18 cellular contexts compared by ENCODE assay signal in the genomic region with DNA sequence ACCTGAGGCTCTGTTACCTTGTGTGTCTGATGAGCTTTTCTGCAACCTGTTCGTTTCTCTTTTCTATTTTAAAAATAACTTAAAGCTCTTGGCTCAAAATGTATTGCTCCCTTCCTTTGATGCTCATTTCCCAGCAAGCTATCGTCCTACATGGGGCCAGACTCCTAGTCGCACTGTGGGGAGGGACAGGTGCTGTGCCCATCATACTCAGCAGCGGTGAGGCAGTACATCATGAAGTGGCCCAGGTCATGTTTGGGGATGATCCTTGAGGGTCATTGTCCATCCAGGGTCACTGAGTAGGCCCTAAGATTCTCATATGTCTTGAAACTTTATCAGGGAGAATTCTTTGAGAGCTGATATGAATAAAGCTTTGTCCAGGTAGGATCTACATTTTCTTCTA. TPM values are rescaled to one million over a fixed set of nuclear protein-coding genes. Genes with fewer than 3 reads are reported as not detected.
A peak's percentile ranks its signal among the peaks of the same experiment; 100 is the strongest.
DNase-seq lines count a peak whose midpoint lies in the region; ATAC-seq, FAIRE-seq and TF ChIP-seq lines count a peak whose summit lies in the region.
"Had no signal": no experiment of that assay in that cellular context is flagged by ENCODE, and none has a peak within 500 bp of the region (broad histone marks: within the 10 kb centered on the region; RNA-seq: fewer than 3 reads in every experiment).

No MANE protein-coding gene starts in this region.

- H3K4me3 ChIP-seq in K562, result no peak overlapping the region

- peaks cover 19% of the 10 kb centered on the region for H3K4me1 Mint-ChIP-seq in activated naive CD4-positive, alpha-beta T cell treated with anti-CD3 and anti-CD28 coated beads, Interleukin-2, amount 50 U/mL, for 24 hours

- 97% methylated on average over 4 of the region's 4 CpGs for WGBS in K562 (ENCODE audit: insufficient coverage, low coverage, missing lambda C conversion rate)

- no peak for TF ChIP-seq RAD21 in K562 (CRISPR knock-in tag; conservative IDR thresholded peaks at IDR 0.05 in 1 of 2, IDR thresholded peaks at IDR 0.05 in 1 of 2)

- no peaks in the 10 kb centered on the region; the same call in 1 of the 2 replicates for H4K20me1 ChIP-seq in K562 (replicated peaks; ENCODE audit: control insufficient read depth, insufficient read depth, low read length)

- H3K27me3 Mint-ChIP-seq in activated naive CD4-positive, alpha-beta T cell treated with anti-CD3 and anti-CD28 coated beads, Interleukin-2, amount 50 U/mL, for 24 hours, result no peaks in the 10 kb centered on the region

- CTCF ChIA-PET in K562 (lab: Yijun Ruan, JAX; ENCODE audit: low intra/inter-chr PET ratio), result no interaction called here

- H3K36me3 ChIP-seq in K562 (ENCODE audit: control insufficient read depth, insufficient read depth, low read length), result peaks cover 74% of the 10 kb centered on the region

- BruUV-seq in K562 (replicated peaks; lab: Mats Ljungman, UMichigan), result no TSS peak

- no peaks in the 10 kb centered on the region for H3K9me3 Mint-ChIP-seq in activated naive CD4-positive, alpha-beta T cell treated with anti-CD3 and anti-CD28 coated beads, Interleukin-2, amount 50 U/mL, for 24 hours

- TF ChIP-seq CTCF in K562 (IDR thresholded peaks at IDR 0.05 in 2 of 3, conservative IDR thresholded peaks at IDR 0.05 in 1 of 3; ENCODE audit: insufficient read depth in 2 of 3, low read depth in 1 of 3, low read length in 3 of 3) (no peak), omental fat pad (IDR thresholded peaks at IDR 0.05) (no peak)

- DNase-seq in activated naive CD4-positive, alpha-beta T cell (lab: John Stamatoyannopoulos, UW), result no peak
- no peak for DNase-seq in GM12891 (ENCODE audit: insufficient read length, low spot score)
- DNase-seq in K562 (ENCODE audit: extremely low read depth in 1 of 4, low spot score in 3 of 4), result no peak
- peak; percentile 22 for DNase-seq in posterior vena cava (ENCODE audit: low spot score)
- no peak for DNase-seq in omental fat pad (ENCODE audit: low spot score)
- no peak for DNase-seq in DMS79 (lab: John Stamatoyannopoulos, UW)
- DNase-seq: DMS53, HCEC 1CT, HFFc6, IMR-90 had no signal

- POLR2A ChIA-PET in K562 (lab: Yijun Ruan, JAX), result interaction anchor here (1.1 to 1.6 kb wide), 5 partner anchors 9 to 210 kb away, joined by 3 to 12 read pairs (median 4); no protein-coding TSS in a partner anchor

- in situ Hi-C loops in K562 (cut with MboI), result no loop called here

- no peak for ATAC-seq in K562
- ATAC-seq in omental fat pad (ENCODE audit: low FRiP score), result no peak
- ATAC-seq in HG03565 (IDR thresholded peaks at IDR 0.05; ENCODE audit: unreplicated experiment), result no peak

- no peak for TF ChIP-seq EP300 in K562 (IDR thresholded peaks at IDR 0.05; ENCODE audit: low read length)

- H3K9me3 ChIP-seq in K562 (replicated peaks; ENCODE audit: control insufficient read depth, insufficient read depth, low read depth, low read length), result no peaks in the 10 kb centered on the region

- no peak overlapping the region for H3K4me2 ChIP-seq in K562 (ENCODE audit: insufficient read depth, low read length)

- peaks cover 34% of the 10 kb centered on the region for H3K36me3 Mint-ChIP-seq in activated naive CD4-positive, alpha-beta T cell treated with anti-CD3 and anti-CD28 coated beads, Interleukin-2, amount 50 U/mL, for 24 hours

- H3K9me1 ChIP-seq in K562 (ENCODE audit: control insufficient read depth, insufficient read depth, low read length), result no peaks in the 10 kb centered on the region

- no peaks in the 10 kb centered on the region for H3K27me3 ChIP-seq in K562 (ENCODE audit: control insufficient read depth in 2 of 2, insufficient read depth in 2 of 2, low read length in 2 of 2)

- no peak overlapping the region for H2AFZ ChIP-seq in K562 (ENCODE audit: low read depth, low read length)

- no peak overlapping the region for H3K4me3 Mint-ChIP-seq in activated naive CD4-positive, alpha-beta T cell treated with anti-CD3 and anti-CD28 coated beads, Interleukin-2, amount 50 U/mL, for 24 hours
- H3K4me3 Mint-ChIP-seq: HFFc6 had no signal

- H3K27ac ChIP-seq in K562 (ENCODE audit: extremely low read depth, low read depth, low read length), result no peak overlapping the region
- H3K27ac ChIP-seq: 22Rv1 had no signal

- intact Hi-C loops in K562 (cut with micrococcal nuclease), result no loop called here
- intact Hi-C loops in posterior vena cava (cut with DNase I), result loop anchor here in 1 of 2 donors (10.0 kb wide), 1 partner anchor 1056 kb away; no protein-coding TSS in a partner anchor

- FAIRE-seq in GM12891 (lab: Jason Lieb, UNC), result no peak
- no peak for FAIRE-seq in K562 (lab: Jason Lieb, UNC)
- FAIRE-seq: GM19239 had no signal

- H3K4me1 ChIP-seq in K562 (replicated peaks in 1 of 2; ENCODE audit: control insufficient read depth in 2 of 2, insufficient read depth in 2 of 2, low read length in 2 of 2), result no peaks in the 10 kb centered on the region; a peak in 1 of 5 replicates

- no peak overlapping the region for H3K9ac ChIP-seq in K562 (ENCODE audit: insufficient read depth in 1 of 2, low read depth in 2 of 2, low read length in 2 of 2)

- no peaks in the 10 kb centered on the region for H3K79me2 ChIP-seq in K562 (ENCODE audit: control insufficient read depth, insufficient read depth, low read length)

- TF ChIP-seq POLR2A in GM12891 (IDR thresholded peaks at IDR 0.05; ENCODE audit: low read depth, low read length) (no peak), K562 (conservative IDR thresholded peaks at IDR 0.05) (0 out of 2 replicates have a peak, but pooled peaks have one; percentile 9)

- peak overlapping the region; percentile 53 for H3K27ac Mint-ChIP-seq in activated naive CD4-positive, alpha-beta T cell treated with anti-CD3 and anti-CD28 coated beads, Interleukin-2, amount 50 U/mL, for 24 hours
- H3K27ac Mint-ChIP-seq: HFFc6 had no signal

RNA-seq across cellular contexts. Expression of a gene that starts 41.1 kb away (rescaled TPM):
- 0.06 TPM for polyA plus RNA-seq in GM12891 (2012; ENCODE audit: low read depth, missing spikeins)
- total RNA-seq in K562 (2011; cell fraction: chromatin; rRNA removed; ENCODE audit: low replicate concordance), result not detected in 2 replicates
- not detected in 2 replicates for total RNA-seq in K562 (2011; cell fraction: nucleolus; rRNA removed)
- total RNA-seq in K562 (2011; cell fraction: nucleoplasm; rRNA removed), result not detected in 2 replicates
- not detected in 2 replicates for total RNA-seq in K562 (2014; rRNA removed)
- total RNA-seq in K562 (2014; rRNA removed; fragmentation: Illumina TruSeq; extraction: Trizol), result not detected in 2 replicates
- total RNA-seq in K562 (2015; rRNA removed; fragmentation: Illumina TruSeq; extraction: Trizol), result not detected in 2 replicates
- total RNA-seq in K562 (2021), result not detected in 2 replicates
- polyA plus RNA-seq in K562 (2011; rRNA removed), result not detected in 2 replicates
- not detected in 2 replicates for polyA plus RNA-seq in K562 (2011; cell fraction: cytosol; rRNA removed)
- polyA plus RNA-seq in K562 (2011; cell fraction: nucleus; rRNA removed), result not detected in 2 replicates
- not detected in 2 replicates for polyA plus RNA-seq in K562 (2012)
- polyA plus RNA-seq in K562 (2014; fragmentation: Illumina TruSeq; extraction: Trizol), result not detected in 2 replicates
- not detected for polyA plus RNA-seq in K562 (2014; fragmentation: Nextera tagmentation; extraction: Ambion mirVana)
- polyA plus RNA-seq in K562 (2014; rRNA removed), result not detected in 2 replicates
- not detected in 2 replicates for polyA minus RNA-seq in K562 (2011; rRNA and poly(A)+ RNA removed)
- polyA minus RNA-seq in K562 (2011; cell fraction: cytosol; rRNA and poly(A)+ RNA removed), result not detected in 2 replicates
- polyA minus RNA-seq in K562 (2011; cell fraction: nucleus; rRNA and poly(A)+ RNA removed), result not detected in 2 replicates
- 10 to 100 TPM in 1 of 2 donors, 1 to 10 TPM in 1; 5.8 to 17.9 TPM for total RNA-seq in posterior vena cava
- total RNA-seq in omental fat pad, result 10 to 100 TPM; 16.1 to 32.3 (median 17.9) TPM
- total RNA-seq: Daoy, HT-29 had no signal

RNA-seq across cellular contexts. Expression of a gene that starts 55.4 kb away (rescaled TPM):
- 0.18 TPM for polyA plus RNA-seq in GM12891 (2012; ENCODE audit: low read depth, missing spikeins)
- total RNA-seq in K562 (2011; cell fraction: chromatin; rRNA removed; ENCODE audit: low replicate concordance), result not detected in 2 replicates
- total RNA-seq in K562 (2011; cell fraction: nucleolus; rRNA removed), result not detected in 2 replicates
- total RNA-seq in K562 (2011; cell fraction: nucleoplasm; rRNA removed), result not detected in 2 replicates
- total RNA-seq in K562 (2014; rRNA removed), result 0.14 TPM in 1 of 2 replicates, not detected in the other
- total RNA-seq in K562 (2014; rRNA removed; fragmentation: Illumina TruSeq; extraction: Trizol), result not detected in 2 replicates
- total RNA-seq in K562 (2015; rRNA removed; fragmentation: Illumina TruSeq; extraction: Trizol), result not detected in 2 replicates
- total RNA-seq in K562 (2021), result not detected in 2 replicates
- not detected in 2 replicates for polyA plus RNA-seq in K562 (2011; rRNA removed)
- not detected in 2 replicates for polyA plus RNA-seq in K562 (2011; cell fraction: cytosol; rRNA removed)
- not detected in 2 replicates for polyA plus RNA-seq in K562 (2011; cell fraction: nucleus; rRNA removed)
- polyA plus RNA-seq in K562 (2012), result not detected in 2 replicates
- polyA plus RNA-seq in K562 (2014; fragmentation: Illumina TruSeq; extraction: Trizol), result not detected in 2 replicates
- polyA plus RNA-seq in K562 (2014; fragmentation: Nextera tagmentation; extraction: Ambion mirVana), result under 1 TPM in 1 of 2 experiments, not detected in 1; 0.45 TPM
- polyA plus RNA-seq in K562 (2014; rRNA removed), result not detected in 2 replicates
- not detected in 2 replicates for polyA minus RNA-seq in K562 (2011; rRNA and poly(A)+ RNA removed)
- polyA minus RNA-seq in K562 (2011; cell fraction: cytosol; rRNA and poly(A)+ RNA removed), result not detected in 2 replicates
- not detected in 2 replicates for polyA minus RNA-seq in K562 (2011; cell fraction: nucleus; rRNA and poly(A)+ RNA removed)
- 1 to 10 TPM; 3.2 to 5.9 TPM for total RNA-seq in posterior vena cava
- 10 to 100 TPM in 1 of 4 donors, 1 to 10 TPM in 3; 3.9 to 11.7 (median 5.0) TPM for total RNA-seq in omental fat pad
- total RNA-seq: A673, Daoy, H4, HT-29, IMR-90 had no signal

RNA-seq across cellular contexts. Expression of a gene that starts 57.9 kb away (rescaled TPM):
- polyA plus RNA-seq in GM12891 (2012; ENCODE audit: low read depth, missing spikeins), result 55.8 TPM
- total RNA-seq in K562 (2011; cell fraction: chromatin; rRNA removed; ENCODE audit: low replicate concordance), result 140 and 232 TPM in 2 replicates
- total RNA-seq in K562 (2011; cell fraction: nucleolus; rRNA removed), result 143 and 148 TPM in 2 replicates
- total RNA-seq in K562 (2011; cell fraction: nucleoplasm; rRNA removed), result 188 and 262 TPM in 2 replicates
- total RNA-seq in K562 (2014; rRNA removed), result 99.0 and 101 TPM in 2 replicates
- 44.4 and 63.0 TPM in 2 replicates for total RNA-seq in K562 (2014; rRNA removed; fragmentation: Illumina TruSeq; extraction: Trizol)
- total RNA-seq in K562 (2015; rRNA removed; fragmentation: Illumina TruSeq; extraction: Trizol), result 104 and 115 TPM in 2 replicates
- total RNA-seq in K562 (2021), result 75.2 and 86.9 TPM in 2 replicates
- polyA plus RNA-seq in K562 (2011; rRNA removed), result 47.8 and 54.0 TPM in 2 replicates
- polyA plus RNA-seq in K562 (2011; cell fraction: cytosol; rRNA removed), result 53.0 and 53.5 TPM in 2 replicates
- polyA plus RNA-seq in K562 (2011; cell fraction: nucleus; rRNA removed), result 82.0 and 85.3 TPM in 2 replicates
- 77.1 and 114 TPM in 2 replicates for polyA plus RNA-seq in K562 (2012)
- 105 and 127 TPM in 2 replicates for polyA plus RNA-seq in K562 (2014; fragmentation: Illumina TruSeq; extraction: Trizol)
- polyA plus RNA-seq in K562 (2014; fragmentation: Nextera tagmentation; extraction: Ambion mirVana), result 10 to 100 TPM in 1 of 2 experiments, 1 to 10 TPM in 1; 8.9 to 20.9 TPM
- polyA plus RNA-seq in K562 (2014; rRNA removed), result 100 and 201 TPM in 2 replicates
- polyA minus RNA-seq in K562 (2011; rRNA and poly(A)+ RNA removed), result 50.3 and 53.4 TPM in 2 replicates
- polyA minus RNA-seq in K562 (2011; cell fraction: cytosol; rRNA and poly(A)+ RNA removed), result 17.4 and 21.1 TPM in 2 replicates
- 81.3 and 87.3 TPM in 2 replicates for polyA minus RNA-seq in K562 (2011; cell fraction: nucleus; rRNA and poly(A)+ RNA removed)
- 10 to 100 TPM; 21.5 to 26.0 TPM for total RNA-seq in posterior vena cava
- total RNA-seq in omental fat pad, result 10 to 100 TPM; 30.8 to 61.5 (median 45.4) TPM

Comparison
In these comparisons a context has a peak if more than half of its experiments do, and no peak if none do; other contexts are left out.
1. RNA of a gene that starts 41.1 kb away (total RNA-seq): 16.1 to 32.3 TPM in omental fat pad and 5.8 to 17.9 TPM in posterior vena cava; not detected in K562; every median in the first group is over 4 times any median in the second.